26 cellular contexts compared by ENCODE assay signal in the genomic region with DNA sequence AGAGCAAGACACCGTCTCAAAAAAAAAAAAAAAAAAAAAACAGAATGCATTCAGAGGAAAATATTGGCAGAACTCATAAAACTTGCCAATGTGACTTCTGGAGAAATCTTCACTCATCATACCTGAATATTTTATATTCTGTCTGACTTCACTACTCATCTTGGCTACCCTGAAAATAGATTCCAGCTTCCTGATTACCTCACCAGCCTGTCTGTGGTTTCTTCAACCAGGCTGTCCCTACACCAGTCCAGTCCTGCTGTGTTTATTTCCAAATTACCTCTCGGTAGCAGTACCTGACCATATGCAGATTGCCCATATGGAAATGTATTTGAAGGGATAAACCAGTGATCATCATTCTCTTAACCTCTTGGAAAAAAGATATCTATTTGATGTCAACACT. TPM values are rescaled to one million over a fixed set of nuclear protein-coding genes. Genes with fewer than 3 reads are reported as not detected.
A peak's percentile ranks its signal among the peaks of the same experiment; 100 is the strongest.
DNase-seq lines count a peak whose midpoint lies in the region; ATAC-seq, FAIRE-seq and TF ChIP-seq lines count a peak whose summit lies in the region.
"Had no signal": no experiment of that assay in that cellular context is flagged by ENCODE, and none has a peak within 500 bp of the region (broad histone marks: within the 10 kb centered on the region; RNA-seq: fewer than 3 reads in every experiment).

No MANE protein-coding gene starts in this region.

- in situ Hi-C loops in GM12878 (cut with MboI) (no loop called here), GM13977 (cut with MboI; ENCODE audit: low pct_unique_long_range_greater_than_20kb, low sequenced_read_pairs, unreplicated experiment) (no loop called here)

- no peak overlapping the region for H3K27ac ChIP-seq in GM12878 (ENCODE audit: control insufficient read depth, insufficient read depth)
- H3K27ac ChIP-seq: 22Rv1; BLaER1 treated with 17β-estradiol and CSF1 and Interleukin-3, amounts not matched to agents 10 nM and 100 nM; SJCRH30 had no signal

- no peak for TF ChIP-seq POLR2A in GM12878 (IDR thresholded peaks at IDR 0.05; ENCODE audit: low read depth, low read length)

- 31% methylated on average over 1 of the region's 2 CpGs for WGBS in GM12878 (ENCODE audit: insufficient coverage, insufficient replicate concordance, low lambda C conversion rate, missing lambda C conversion rate)

- RAD21 ChIA-PET in GM12878 (lab: Charles Lee; ENCODE audit: unreplicated experiment) = no interaction called here

- TF ChIP-seq CTCF in GM12878 (IDR thresholded peaks at IDR 0.05 in 2 of 3, conservative IDR thresholded peaks at IDR 0.05 in 1 of 3; ENCODE audit: control insufficient read depth in 2 of 3, extremely low read depth in 1 of 3, insufficient read depth in 1 of 3, low read depth in 3 of 3, low read length in 3 of 3) = no peak
- TF ChIP-seq CTCF in glutamatergic neuron (IDR thresholded peaks at IDR 0.05; ENCODE audit: partially characterized antibody, unreplicated experiment) = no peak
- no peak for TF ChIP-seq CTCF in GM13977 (IDR thresholded peaks at IDR 0.05; ENCODE audit: extremely low read depth, insufficient read depth, missing control alignments)

- H3K27me3 Mint-ChIP-seq in glutamatergic neuron (ENCODE audit: unreplicated experiment) = peaks cover 3% of the 10 kb centered on the region

- no peak overlapping the region for H2AFZ ChIP-seq in GM12878 (ENCODE audit: control insufficient read depth, low read depth, low read length)
- H2AFZ ChIP-seq: GM23338 had no signal

- H3K9ac ChIP-seq in GM12878 (ENCODE audit: control insufficient read depth, insufficient read depth, low read length) = no peak overlapping the region
- H3K9ac ChIP-seq: BLaER1 treated with 17β-estradiol and CSF1 and Interleukin-3, amounts not matched to agents 10 nM and 100 nM had no signal

- no peak for TF ChIP-seq RAD21 in GM12878 (IDR thresholded peaks at IDR 0.05; ENCODE audit: insufficient read depth, low read depth, low read length)

- intact Hi-C loops in GM12878 (cut with micrococcal nuclease; ENCODE audit: unreplicated experiment) = no loop called here

- SMC1A ChIA-PET in GM12878 (lab: Charles Lee; ENCODE audit: uncharacterized antibody, unreplicated experiment) = interaction anchor here (0.6 to 1.3 kb wide), 2 partner anchors 36 to 68 kb away, joined by 3 to 8 read pairs; no protein-coding TSS in a partner anchor

- POLR2A ChIA-PET in GM12878 (lab: Charles Lee) = interaction anchor here (0.6 to 0.7 kb wide), 2 partner anchors 13 to 174 kb away, joined by 3 to 6 read pairs; no protein-coding TSS in a partner anchor

- no peaks in the 10 kb centered on the region for H3K36me3 ChIP-seq in GM12878 (ENCODE audit: control insufficient read depth in 2 of 2, insufficient read depth in 2 of 2, low read length in 1 of 2)
- H3K36me3 ChIP-seq: BLaER1 treated with 17β-estradiol and CSF1 and Interleukin-3, amounts not matched to agents 10 nM and 100 nM; MG63; SJCRH30 had no signal

- H3K4me1 Mint-ChIP-seq in glutamatergic neuron (ENCODE audit: low read depth, unreplicated experiment) = peaks cover 34% of the 10 kb centered on the region

- no peak overlapping the region for H3K4me3 ChIP-seq in GM12878
- H3K4me3 ChIP-seq: BLaER1 treated with 17β-estradiol and CSF1 and Interleukin-3, amounts not matched to agents 10 nM and 100 nM; GM23338; MG63; SJCRH30 had no signal

- no peaks in the 10 kb centered on the region for H3K4me1 ChIP-seq in GM12878 (ENCODE audit: control insufficient read depth, insufficient read depth, low read length)
- H3K4me1 ChIP-seq: SJCRH30 had no signal

- peaks cover 4% of the 10 kb centered on the region for H3K9me3 Mint-ChIP-seq in glutamatergic neuron (ENCODE audit: unreplicated experiment)
- H3K9me3 Mint-ChIP-seq: GM23338 had no signal

- H3K27ac Mint-ChIP-seq in glutamatergic neuron (ENCODE audit: unreplicated experiment) = peak overlapping the region; percentile 86
- H3K27ac Mint-ChIP-seq: CD4-positive, alpha-beta memory T cell; GM23338 had no signal

- DNase-seq in NCI-H2171 treated with DMSO at 0.1 percent for 48 hours (lab: John Stamatoyannopoulos, UW) (peak; percentile 37), NCI-H2171 (lab: John Stamatoyannopoulos, UW) (no peak), GM12878 (ENCODE audit: low read depth, low spot score) (no peak), glutamatergic neuron (no peak), T-helper 1 cell (no peak), GM13977 (ENCODE audit: low spot score) (no peak), NCI-H128 (lab: John Stamatoyannopoulos, UW; ENCODE audit: unreplicated experiment) (no peak), NCI-H748 (lab: John Stamatoyannopoulos, UW; ENCODE audit: unreplicated experiment) (no peak)
- DNase-seq: ACHN; Caco-2; CD4-positive, alpha-beta memory T cell; DMS 273 treated with DMSO at 0.1 percent for 48 hours; DND-41; Karpas-422; MG63; NCI-H1417 treated with DMSO at 0.1 percent for 48 hours; NCI-H187; NCI-H2107; NCI-H2227 treated with DMSO at 0.1 percent for 48 hours; OCI-M1; SJCRH30 had no signal

- H3K79me2 ChIP-seq in GM12878 (ENCODE audit: control insufficient read depth, insufficient read depth, low read length) = no peaks in the 10 kb centered on the region

- CTCF ChIA-PET in GM12878 (lab: Yijun Ruan, JAX) = interaction anchor here (2.0 kb wide), 1 partner anchor 8 kb away, joined by 9 read pairs; no protein-coding TSS in a partner anchor

- H4K20me1 ChIP-seq in GM12878 (ENCODE audit: control insufficient read depth, insufficient read depth) = no peaks in the 10 kb centered on the region
- H4K20me1 ChIP-seq: BLaER1 treated with 17β-estradiol and CSF1 and Interleukin-3, amounts not matched to agents 10 nM and 100 nM had no signal

- no peak for FAIRE-seq in GM12878 (lab: Jason Lieb, UNC)
- FAIRE-seq: GM12891, RCC 7860 had no signal

- no peaks in the 10 kb centered on the region for H3K27me3 ChIP-seq in GM12878 (replicated peaks in 1 of 2; ENCODE audit: control insufficient read depth in 2 of 2, insufficient read depth in 2 of 2, low read length in 1 of 2)
- H3K27me3 ChIP-seq: BLaER1 treated with 17β-estradiol and CSF1 and Interleukin-3, amounts not matched to agents 10 nM and 100 nM; MG63; SJCRH30 had no signal

- no peaks in the 10 kb centered on the region for H3K36me3 Mint-ChIP-seq in glutamatergic neuron (ENCODE audit: unreplicated experiment)
- H3K36me3 Mint-ChIP-seq: CD4-positive, alpha-beta memory T cell had no signal

- H3K4me3 Mint-ChIP-seq in glutamatergic neuron (ENCODE audit: unreplicated experiment) = no peak overlapping the region
- H3K4me3 Mint-ChIP-seq: CD4-positive, alpha-beta memory T cell; GM23338 had no signal

- no peak for ATAC-seq in GM12878
- ATAC-seq: GM23338 had no signal

- H3K4me2 ChIP-seq in GM12878 (ENCODE audit: control insufficient read depth, insufficient read depth) = no peak overlapping the region
- H3K4me2 ChIP-seq: BLaER1 treated with 17β-estradiol and CSF1 and Interleukin-3, amounts not matched to agents 10 nM and 100 nM; GM23338 had no signal

- no TSS peak for BruUV-seq in GM12878 (replicated peaks; lab: Mats Ljungman, UMichigan)

- TF ChIP-seq EP300 in GM12878 (IDR thresholded peaks at IDR 0.05; ENCODE audit: borderline replicate concordance in 1 of 2, control insufficient read depth in 1 of 2, low read depth in 2 of 2, low read length in 2 of 2) = no peak

- H3K9me3 ChIP-seq in GM12878 (replicated peaks; ENCODE audit: control insufficient read depth, insufficient read depth, low read length) = no peaks in the 10 kb centered on the region
- H3K9me3 ChIP-seq: BLaER1 treated with 17β-estradiol and CSF1 and Interleukin-3, amounts not matched to agents 10 nM and 100 nM; SJCRH30 had no signal

TF ChIP-seq in GM12878, 131 proteins besides CTCF, POLR2A, EP300 and RAD21:
- TF ChIP-seq DPF2 (IDR thresholded peaks at IDR 0.05) = no peak
- peak; percentile 57; the same call in 1 of the 2 replicates for TF ChIP-seq RUNX3 (IDR thresholded peaks at IDR 0.05; ENCODE audit: low read length)

RNA-seq across cellular contexts. Expression of gene P3H2, which starts 9.3 kb away (rescaled TPM):
- total RNA-seq in GM12878 (2013; cell fraction: nucleolus; rRNA removed) = 161 and 165 TPM in 2 replicates
- total RNA-seq in GM12878 (2014; rRNA removed) = 88.8 and 95.5 TPM in 2 replicates
- 87.3 and 91.7 TPM in 2 replicates for total RNA-seq in GM12878 (2014; rRNA removed; fragmentation: Illumina TruSeq; extraction: Trizol)
- 68.3 and 69.4 TPM in 2 replicates for total RNA-seq in GM12878 (2021)
- 29.2 TPM for polyA plus RNA-seq in GM12878 (2011; ENCODE audit: low read depth)
- 63.1 and 88.6 TPM in 2 replicates for polyA plus RNA-seq in GM12878 (2011; rRNA removed)
- 34.7 and 48.4 TPM in 2 replicates for polyA plus RNA-seq in GM12878 (2011; cell fraction: cytosol; rRNA removed)
- 36.0 and 43.6 TPM in 2 replicates for polyA plus RNA-seq in GM12878 (2011; cell fraction: nucleus; rRNA removed)
- 41.4 and 41.6 TPM in 2 replicates for polyA plus RNA-seq in GM12878 (2012)
- 84.9 and 116 TPM in 2 replicates for polyA plus RNA-seq in GM12878 (2014; fragmentation: Illumina TruSeq; extraction: Trizol)
- polyA plus RNA-seq in GM12878 (2014; fragmentation: Nextera tagmentation; extraction: Ambion mirVana) = 10 to 100 TPM; 27.0 to 36.7 TPM
- polyA plus RNA-seq in GM12878 (2014; rRNA removed) = 69.3 and 83.6 TPM in 2 replicates
- 10 to 100 TPM; 82.7 to 97.6 TPM for polyA plus RNA-seq in GM12878 (2016; fragmentation: Nextera tagmentation; extraction: Ambion mirVana)
- polyA minus RNA-seq in GM12878 (2011; rRNA and poly(A)+ RNA removed) = 46.6 and 62.8 TPM in 2 replicates
- 16.6 and 23.6 TPM in 2 replicates for polyA minus RNA-seq in GM12878 (2011; cell fraction: cytosol; rRNA and poly(A)+ RNA removed)
- polyA minus RNA-seq in GM12878 (2011; cell fraction: nucleus; rRNA and poly(A)+ RNA removed) = 48.7 and 60.0 TPM in 2 replicates
- 28.6 TPM for total RNA-seq in glutamatergic neuron (ENCODE audit: unreplicated experiment)
- total RNA-seq: CD4-positive, alpha-beta memory T cell had no signal
- polyA plus RNA-seq: CD4-positive, alpha-beta memory T cell had no signal
